8 cellular contexts compared by ENCODE assay signal in the genomic region with DNA sequence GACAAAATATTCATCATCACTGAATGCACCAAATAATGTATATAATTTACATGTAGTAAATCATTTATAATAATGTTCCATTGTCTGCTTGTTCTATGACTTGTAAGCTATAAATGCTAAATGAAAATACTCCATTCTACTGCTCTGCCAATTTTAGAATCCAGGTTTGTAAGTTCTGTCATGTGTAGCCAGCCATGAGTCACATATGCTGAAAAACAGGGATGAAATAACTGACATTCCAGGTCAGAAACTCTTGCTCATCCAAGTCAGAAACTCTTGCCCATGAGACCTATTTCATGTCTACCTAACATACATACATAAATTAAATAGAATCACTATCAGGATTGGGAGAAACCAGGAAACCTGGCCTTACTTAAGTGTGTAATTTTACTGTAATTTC.
DNase-seq lines count a peak whose midpoint lies in the region; ATAC-seq and TF ChIP-seq lines count a peak whose summit lies in the region.

No MANE protein-coding gene starts in this region.

- peaks cover 0 to 11% (median 8%) of the 10 kb centered on the region in 8 donors for H3K9me3 Mint-ChIP-seq in CD4-positive, alpha-beta memory T cell
- peaks cover 0 to 11% (median 5%) of the 10 kb centered on the region in 9 donors for H3K9me3 Mint-ChIP-seq in naive thymus-derived CD8-positive, alpha-beta T cell

- intact Hi-C loops in CD4-positive, alpha-beta memory T cell (cut with micrococcal nuclease), result no loop called here

- peak overlapping the region; percentile 44 for H3K27ac ChIP-seq in CD4-positive, alpha-beta memory T cell (ENCODE audit: low read depth, low read length)

- POLR2A ChIA-PET in CD4-positive, alpha-beta memory T cell (lab: Charles Lee; ENCODE audit: partially characterized antibody), result interaction anchor here (0.6 to 1.3 kb wide), 2 partner anchors 64 to 89 kb away, joined by 3 read pairs; no protein-coding TSS in a partner anchor
- POLR2A ChIA-PET in naive thymus-derived CD8-positive, alpha-beta T cell (lab: Charles Lee), result no interaction called here

- H3K4me3 Mint-ChIP-seq in CD4-positive, alpha-beta memory T cell, result peak overlapping the region in 5 of 8 donors; percentile 31 to 84 (median 46)
- peak overlapping the region in 2 of 10 donors; percentile 9 to 15 for H3K4me3 Mint-ChIP-seq in naive thymus-derived CD8-positive, alpha-beta T cell

- peak overlapping the region; percentile 10 to 98 (median 91) for H3K27ac Mint-ChIP-seq in CD4-positive, alpha-beta memory T cell
- peak overlapping the region in 9 of 10 donors; percentile 14 to 91 (median 81) for H3K27ac Mint-ChIP-seq in naive thymus-derived CD8-positive, alpha-beta T cell

- no peak for TF ChIP-seq CTCF in choroid plexus epithelial cell (conservative IDR thresholded peaks at IDR 0.05; ENCODE audit: low read depth, low read length)

- no peak for ATAC-seq in naive thymus-derived CD8-positive, alpha-beta T cell
- ATAC-seq in GM18511 (IDR thresholded peaks at IDR 0.05; ENCODE audit: unreplicated experiment), result no peak

- CTCF ChIA-PET in CD4-positive, alpha-beta memory T cell (lab: Charles Lee; ENCODE audit: partially characterized antibody), result interaction anchor here (1.2 kb wide), 1 partner anchor 216 kb away, joined by 3 read pairs; no protein-coding TSS in a partner anchor

- peaks cover 30% of the 10 kb centered on the region for H3K4me1 ChIP-seq in CD4-positive, alpha-beta memory T cell (ENCODE audit: insufficient read depth, low read length)

- no peaks in the 10 kb centered on the region for H3K27me3 Mint-ChIP-seq in CD4-positive, alpha-beta memory T cell
- H3K27me3 Mint-ChIP-seq in naive thymus-derived CD8-positive, alpha-beta T cell, result no peaks in the 10 kb centered on the region

- no peak for DNase-seq in CD4-positive, alpha-beta memory T cell
- DNase-seq in M059J (ENCODE audit: low read depth), result peak; percentile 82
- DNase-seq in choroid plexus epithelial cell (ENCODE audit: low read depth), result peak; percentile 91
- DNase-seq in naive thymus-derived CD8-positive, alpha-beta T cell, result no peak
- DNase-seq in NCI-H1694 (lab: John Stamatoyannopoulos, UW), result no peak
- DNase-seq in NCI-H1930 (lab: John Stamatoyannopoulos, UW), result no peak
- no peak for DNase-seq in NK-92 (lab: John Stamatoyannopoulos, UW; ENCODE audit: unreplicated experiment)

- H3K4me1 Mint-ChIP-seq in CD4-positive, alpha-beta memory T cell, result peaks cover 29 to 50% (median 39%) of the 10 kb centered on the region in 4 donors
- peaks cover 17 to 56% (median 44%) of the 10 kb centered on the region in 4 donors for H3K4me1 Mint-ChIP-seq in naive thymus-derived CD8-positive, alpha-beta T cell

- peaks cover 0 to 8% of the 10 kb centered on the region in 2 donors for H3K9me3 ChIP-seq in CD4-positive, alpha-beta memory T cell (ENCODE audit: control insufficient read depth in 1 of 2, low read length in 2 of 2)

- peaks cover 30 to 34% of the 10 kb centered on the region in 2 donors for H3K36me3 Mint-ChIP-seq in CD4-positive, alpha-beta memory T cell
- peaks cover 9 to 32% (median 21%) of the 10 kb centered on the region in 3 donors for H3K36me3 Mint-ChIP-seq in naive thymus-derived CD8-positive, alpha-beta T cell

- H3K36me3 ChIP-seq in CD4-positive, alpha-beta memory T cell (ENCODE audit: insufficient read depth, low read length), result peaks cover 7% of the 10 kb centered on the region

- H3K27me3 ChIP-seq in CD4-positive, alpha-beta memory T cell (ENCODE audit: insufficient read depth, low read length), result no peaks in the 10 kb centered on the region

- H3K4me3 ChIP-seq in CD4-positive, alpha-beta memory T cell (ENCODE audit: low read length in 2 of 2), result no peak overlapping the region
- no peak overlapping the region for H3K4me3 ChIP-seq in choroid plexus epithelial cell (ENCODE audit: low read depth, low read length)

Comparison
In these comparisons a context has a peak if more than half of its experiments do, and no peak if none do; other contexts are left out.
1. DNase-seq: peak in M059J (single experiment) and choroid plexus epithelial cell (single experiment); none in CD4-positive, alpha-beta memory T cell (0 of 5), naive thymus-derived CD8-positive, alpha-beta T cell (0 of 10), NCI-H1694 (single experiment), NCI-H1930 (0 of 2) and NK-92 (single experiment).